ENCODE assay signal across 24 cellular contexts in the genomic region with DNA sequence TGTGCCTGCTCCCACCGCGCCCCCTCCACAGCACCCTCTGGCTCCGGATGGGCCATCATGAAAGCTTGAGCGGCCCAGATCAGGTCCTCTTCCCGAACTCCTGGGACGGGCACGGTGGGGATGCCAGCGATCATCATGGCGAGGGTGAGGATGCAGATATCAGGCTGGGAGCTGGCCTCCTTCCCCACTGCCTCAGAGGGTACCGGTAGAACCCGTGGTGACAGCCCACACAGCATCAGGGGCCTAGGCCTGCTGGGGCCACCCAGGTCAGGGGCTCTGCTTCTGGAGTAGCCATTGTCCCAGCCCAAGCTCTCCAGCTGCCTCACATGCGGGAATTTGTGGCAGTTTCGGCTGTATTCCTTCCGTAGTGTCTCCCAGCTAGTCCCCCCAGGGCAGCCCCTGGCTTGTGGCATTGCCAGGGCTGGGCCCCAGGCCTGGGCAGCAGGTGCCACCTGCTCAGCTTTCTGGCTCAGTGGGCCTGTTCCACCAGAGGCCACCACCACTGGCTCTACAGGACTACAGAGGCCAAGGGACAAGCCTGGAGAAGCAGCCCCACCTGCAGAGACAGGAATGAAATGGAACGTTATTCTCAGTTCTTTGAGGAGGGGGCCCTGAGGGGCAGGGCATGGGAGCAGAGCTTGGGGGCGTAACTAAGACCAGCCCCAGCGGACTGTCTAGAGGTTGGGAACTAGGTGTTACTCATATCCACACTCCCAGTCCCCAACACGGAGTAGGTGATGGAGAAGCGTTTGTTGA. TPM values are rescaled to one million over a fixed set of nuclear protein-coding genes. Genes with fewer than 3 reads are reported as not detected.
"Had no signal": no experiment of that assay in that cellular context is flagged by ENCODE, and none has a peak within 500 bp of the region (broad histone marks: within the 10 kb centered on the region; RNA-seq: fewer than 3 reads in every experiment).

No MANE protein-coding gene starts in this region.

- H3K4me3 ChIP-seq: coronary artery, dorsolateral prefrontal cortex, left ventricle myocardium inferior, lung, pancreas, psoas muscle, smooth muscle cell, testis, transverse colon had no signal

- H3K9me3 ChIP-seq: left ventricle myocardium inferior, pancreas, psoas muscle, testis, transverse colon had no signal

- FAIRE-seq: astrocyte, frontal cortex, pancreas had no signal

- H3K27me3 ChIP-seq: brain microvascular endothelial cell, dorsolateral prefrontal cortex, pancreas, testis, transverse colon had no signal

- DNase-seq: activated CD4-positive, alpha-beta T cell treated with anti-CD3 and anti-CD28 coated beads, Interleukin-2, amount 10 ng/mL, durations not matched to agents 7 days and 5 days; activated CD4-positive, CD25-positive, alpha-beta regulatory T cell treated with anti-CD3 and anti-CD28 coated beads, Interleukin-2, amount 50 U/mL, for 72 hours; activated CD8-positive, alpha-beta T cell treated with anti-CD3 and anti-CD28 coated beads for 36 hours; activated naive CD4-positive, alpha-beta T cell; activated T-cell treated with anti-CD3 and anti-CD28 coated beads, Interleukin-2, amount 50 U/mL, for 72 hours; amniotic stem cell; brain microvascular endothelial cell; dorsolateral prefrontal cortex; effector memory CD4-positive, alpha-beta T cell; left ventricle myocardium inferior; pancreas; psoas muscle; stimulated activated CD4-positive, alpha-beta T cell treated with anti-CD3 and anti-CD28 coated beads, Interleukin-15, amount 100 ng/mL, for 24 hours; stimulated activated CD4-positive, alpha-beta T cell treated with anti-CD3 and anti-CD28 coated beads, Interleukin-2, amount 100 ng/mL, for 24 hours; stimulated activated naive CD4-positive, alpha-beta T cell; T-helper 2 cell; testis; transverse colon had no signal

- H3K27ac ChIP-seq: brain microvascular endothelial cell, coronary artery, dorsolateral prefrontal cortex, left ventricle myocardium inferior, pancreas, psoas muscle, testis, transverse colon had no signal

- H3K4me2 ChIP-seq: smooth muscle cell had no signal

- ATAC-seq: activated CD8-positive, alpha-beta T cell treated with anti-CD3 and anti-CD28 coated beads for 36 hours; activated T-cell treated with anti-CD3 and anti-CD28 coated beads, Interleukin-2, amount 50 U/mL, for 72 hours; pancreas; psoas muscle had no signal

RNA-seq across cellular contexts. Expression of a gene that starts 0.7 kb away (rescaled TPM):
- total RNA-seq: epithelial cell of proximal tubule had no signal
